ENCODE assay signal across 9 cellular contexts in the genomic region with DNA sequence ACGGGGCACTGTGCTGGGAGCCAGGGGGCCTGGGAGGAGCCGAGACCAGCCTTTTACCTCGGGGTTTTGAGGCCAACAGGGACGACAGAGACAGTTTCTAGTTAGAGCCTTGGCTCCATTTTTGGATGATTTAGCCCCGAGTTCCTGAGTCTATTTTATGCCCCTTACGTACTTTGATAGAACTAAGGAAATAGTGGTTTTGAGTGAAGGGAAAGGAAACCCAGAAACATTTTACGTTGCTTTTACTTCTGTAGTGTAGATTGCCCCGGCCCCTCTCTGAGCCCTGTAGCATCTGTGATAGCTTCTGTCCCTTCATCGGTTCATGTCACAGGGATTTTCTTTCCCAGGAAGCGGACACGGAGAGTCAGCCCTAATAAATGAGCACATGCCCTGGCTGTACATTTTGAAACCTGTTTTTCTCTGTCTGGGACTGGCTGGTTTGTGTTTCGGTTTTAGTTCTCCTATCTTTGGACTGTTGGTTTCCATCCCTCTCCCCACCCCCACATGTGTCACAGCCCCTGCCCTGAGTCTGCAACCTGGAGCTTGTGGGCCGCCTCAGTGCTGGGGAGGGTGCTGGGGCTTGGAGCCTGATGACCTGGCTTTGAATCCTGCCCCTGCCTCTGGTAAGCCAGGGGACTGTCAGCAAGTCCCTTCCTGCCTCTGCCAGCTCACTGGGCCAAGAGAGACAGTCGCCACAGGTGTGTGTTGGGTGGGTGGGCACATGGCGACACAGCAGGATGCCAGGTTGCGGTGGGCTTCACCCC.
DNase-seq lines count a peak whose midpoint lies in the region; ATAC-seq lines count a peak whose summit lies in the region.
"Had no signal": no experiment of that assay in that cellular context is flagged by ENCODE, and none has a peak within 500 bp of the region (broad histone marks: within the 10 kb centered on the region; RNA-seq: fewer than 3 reads in every experiment).

No MANE protein-coding gene starts in this region.

- peak; percentile 44 for DNase-seq in activated CD4-positive, CD25-positive, alpha-beta regulatory T cell treated with anti-CD3 and anti-CD28 coated beads, Interleukin-2, amount 50 U/mL, for 16 hours (ENCODE audit: low read depth, low spot score)
- DNase-seq in effector CD8-positive, alpha-beta T cell (lab: John Stamatoyannopoulos, UW) = peak; percentile 31
- DNase-seq in stimulated activated CD4-positive, alpha-beta T cell treated with anti-CD3 and anti-CD28 coated beads, Interleukin-4, amount 100 ng/mL, for 24 hours = peak; percentile 84
- no peak for DNase-seq in NCI-H2029 treated with DMSO at 0.1 percent for 48 hours (lab: John Stamatoyannopoulos, UW)
- no peak for DNase-seq in amniotic stem cell (lab: John Stamatoyannopoulos, UW)
- DNase-seq in HUDEP-2 (lab: John Stamatoyannopoulos, UW; ENCODE audit: unreplicated experiment in 76 of 76) = no peak
- DNase-seq: IMR-90 had no signal

- peak; percentile 46 for ATAC-seq in GM18907 (IDR thresholded peaks at IDR 0.05; ENCODE audit: unreplicated experiment)
- ATAC-seq in HG03095 (IDR thresholded peaks at IDR 0.05; ENCODE audit: unreplicated experiment) = peak; percentile 45

Comparison
In these comparisons a context has a peak if more than half of its experiments do, and no peak if none do; other contexts are left out.
1. DNase-seq: peak in activated CD4-positive, CD25-positive, alpha-beta regulatory T cell treated with anti-CD3 and anti-CD28 coated beads, Interleukin-2, amount 50 U/mL, for 16 hours (single experiment), effector CD8-positive, alpha-beta T cell (single experiment) and stimulated activated CD4-positive, alpha-beta T cell treated with anti-CD3 and anti-CD28 coated beads, Interleukin-4, amount 100 ng/mL, for 24 hours (single experiment); none in NCI-H2029 treated with DMSO at 0.1 percent for 48 hours (single experiment), amniotic stem cell (single experiment) and HUDEP-2 (0 of 76).